In the genomic region with DNA sequence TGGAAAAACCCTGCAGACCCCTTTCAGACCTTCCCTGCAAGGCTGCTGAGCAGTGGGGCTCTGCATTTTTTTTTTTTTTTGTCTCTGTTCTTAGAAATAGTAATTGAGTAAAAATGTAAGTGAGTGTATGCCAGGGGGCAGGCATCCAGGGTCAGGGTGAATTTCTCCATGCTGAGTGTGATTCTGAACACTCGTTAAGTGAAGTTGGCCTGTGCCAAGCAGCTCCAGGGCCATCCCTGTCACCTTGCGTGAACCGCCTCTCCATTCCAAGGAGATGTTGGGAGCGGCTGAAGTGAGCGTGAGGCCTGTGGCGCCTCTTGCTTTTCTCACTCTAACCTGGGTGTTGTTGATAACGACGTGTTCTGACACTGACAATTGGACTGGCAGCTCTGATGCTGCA, we compare ENCODE assay signal across 16 cellular contexts. TPM values are rescaled to one million over a fixed set of nuclear protein-coding genes. Genes with fewer than 3 reads are reported as not detected.
DNase-seq lines count a peak whose midpoint lies in the region; ATAC-seq and TF ChIP-seq lines count a peak whose summit lies in the region.
"Had no signal": no experiment of that assay in that cellular context is flagged by ENCODE, and none has a peak within 500 bp of the region (broad histone marks: within the 10 kb centered on the region; RNA-seq: fewer than 3 reads in every experiment).

No MANE protein-coding gene starts in this region.

- no peak overlapping the region for H3K4me3 ChIP-seq in vagina
- H3K4me3 ChIP-seq in Peyer's patch = no peak overlapping the region

- peaks cover 35% of the 10 kb centered on the region for H3K4me1 ChIP-seq in vagina
- H3K4me1 ChIP-seq in Peyer's patch = no peaks in the 10 kb centered on the region

- H3K4me1 Mint-ChIP-seq in Calu3 (ENCODE audit: low read depth, unreplicated experiment) = peaks cover 51% of the 10 kb centered on the region

- DNase-seq in astrocyte of the hippocampus (ENCODE audit: low read depth, low spot score) (peak; percentile 41), left cardiac atrium (peak; percentile 39), posterior vena cava (ENCODE audit: low spot score) (peak; percentile 91), vagina (ENCODE audit: extremely low spot score in 2 of 2) (no peak), Peyer's patch (no peak), Calu3 (no peak)
- no peak for DNase-seq in activated CD4-positive, alpha-beta T cell treated with anti-CD3 and anti-CD28 coated beads, Interleukin-2, amount 50 U/mL, for 48 hours
- DNase-seq: DND-41; H7; midbrain; NCI-H1930; NCI-H524 treated with DMSO at 0.1 percent for 48 hours; stimulated activated naive CD8-positive, alpha-beta T cell treated with anti-CD3 and anti-CD28 coated beads, Interleukin-15, Interleukin-2, amounts not matched to agents 100 U/mL and 50 U/mL, for 24 hours; SW 1271 had no signal

- H3K36me3 Mint-ChIP-seq in Calu3 (ENCODE audit: insufficient read depth, unreplicated experiment) = peaks cover 19% of the 10 kb centered on the region

- no peaks in the 10 kb centered on the region for H3K36me3 ChIP-seq in vagina
- no peaks in the 10 kb centered on the region for H3K36me3 ChIP-seq in Peyer's patch

- no peak overlapping the region for H3K27ac Mint-ChIP-seq in Calu3 (ENCODE audit: unreplicated experiment)
- H3K27ac Mint-ChIP-seq: dendritic cell treated with granulocyte-macrophage colony-stimulating factor and Interleukin-4, amounts not matched to agents 40 ng/mL and 50 ng/mL, for 4 days had no signal

- TF ChIP-seq POLR2A in vagina (IDR thresholded peaks at IDR 0.05) = no peak
- TF ChIP-seq POLR2A in Peyer's patch (IDR thresholded peaks at IDR 0.05) = no peak

- intact Hi-C loops in left cardiac atrium (cut with DNase I) (loop anchor here in 1 of 2 donors (10.0 kb wide), 1 partner anchor 149 kb away; no protein-coding TSS in a partner anchor), posterior vena cava (cut with DNase I) (no loop called here), vagina (cut with DNase I) (no loop called here), Calu3 (cut with micrococcal nuclease; ENCODE audit: unreplicated experiment) (no loop called here)

- H3K27me3 ChIP-seq in vagina (no peaks in the 10 kb centered on the region), Peyer's patch (no peaks in the 10 kb centered on the region)

- H3K4me3 Mint-ChIP-seq in Calu3 (ENCODE audit: low read depth, unreplicated experiment) = no peak overlapping the region
- H3K4me3 Mint-ChIP-seq: dendritic cell treated with granulocyte-macrophage colony-stimulating factor and Interleukin-4, amounts not matched to agents 40 ng/mL and 50 ng/mL, for 4 days had no signal

- BruUV-seq in Calu3 (replicated peaks; lab: Mats Ljungman, UMichigan) = no TSS peak

- H3K9me3 ChIP-seq in vagina = no peaks in the 10 kb centered on the region
- H3K9me3 ChIP-seq in Peyer's patch = no peaks in the 10 kb centered on the region

- CTCF ChIA-PET in Calu3 (lab: Charles Lee) = interaction anchor here (0.7 kb wide), 1 partner anchor 25 kb away, joined by 3 read pairs; no protein-coding TSS in a partner anchor

- no peak for TF ChIP-seq CTCF in vagina (IDR thresholded peaks at IDR 0.05)
- TF ChIP-seq CTCF in Peyer's patch (IDR thresholded peaks at IDR 0.05) = no peak
- TF ChIP-seq CTCF in Calu3 (IDR thresholded peaks at IDR 0.05; ENCODE audit: unreplicated experiment) = no peak

- H3K27me3 Mint-ChIP-seq in Calu3 (ENCODE audit: unreplicated experiment) = no peaks in the 10 kb centered on the region

- peak; percentile 79 to 81 for ATAC-seq in left cardiac atrium
- ATAC-seq: stimulated activated naive CD8-positive, alpha-beta T cell treated with anti-CD3 and anti-CD28 coated beads, Interleukin-15, Interleukin-2, amounts not matched to agents 100 U/mL and 50 U/mL, for 24 hours had no signal

- H3K27ac ChIP-seq in vagina = peak overlapping the region; percentile 49
- no peak overlapping the region for H3K27ac ChIP-seq in Peyer's patch
- H3K27ac ChIP-seq: epithelial cell of prostate had no signal

- H3K9me3 Mint-ChIP-seq in Calu3 (ENCODE audit: low read depth, unreplicated experiment) = peaks cover 2% of the 10 kb centered on the region
- H3K9me3 Mint-ChIP-seq: dendritic cell treated with granulocyte-macrophage colony-stimulating factor and Interleukin-4, amounts not matched to agents 40 ng/mL and 50 ng/mL, for 4 days had no signal

RNA-seq across cellular contexts. Expression of a gene that starts 20.5 kb away (rescaled TPM):
- total RNA-seq in left cardiac atrium (1 to 10 TPM; 2.7 to 4.0 TPM), posterior vena cava (10 to 100 TPM in 1 of 2 donors, 1 to 10 TPM in 1; 10.0 to 17.2 TPM), vagina (16.9 TPM), Peyer's patch (1 to 10 TPM in 1 of 4 donors, under 1 TPM in 2, not detected in 1; 0.28 to 1.7 (median 0.54) TPM), Calu3 (2022) (32.2 and 37.6 TPM in 2 replicates)

Comparison
In these comparisons a context has a peak if more than half of its experiments do, and no peak if none do; other contexts are left out.
1. DNase-seq: peak in astrocyte of the hippocampus (single experiment), left cardiac atrium (single experiment) and posterior vena cava (single experiment); none in vagina (0 of 2), activated CD4-positive, alpha-beta T cell treated with anti-CD3 and anti-CD28 coated beads, Interleukin-2, amount 50 U/mL, for 48 hours (0 of 2), Peyer's patch (0 of 3) and Calu3 (single experiment).